ENCODE assay signal across 10 cellular contexts in genomic region chr21:15060776-15061175, GRCh38. TPM values are rescaled to one million over a fixed set of nuclear protein-coding genes. Genes with fewer than 3 reads are reported as not detected.
DNase-seq lines count a peak whose midpoint lies in the region; ATAC-seq and TF ChIP-seq lines count a peak whose summit lies in the region.
"Had no signal": no experiment of that assay in that cellular context is flagged by ENCODE, and none has a peak within 500 bp of the region (broad histone marks: within the 10 kb centered on the region; RNA-seq: fewer than 3 reads in every experiment).

No MANE protein-coding gene starts in this region.

- H3K4me3 ChIP-seq in HEK293 (ENCODE audit: low read depth, low read length) = no peak overlapping the region
- H3K4me3 ChIP-seq in adipocyte (ENCODE audit: low read length) = peak overlapping the region; percentile 92
- H3K4me3 ChIP-seq in mesendoderm (ENCODE audit: low read length) = no peak overlapping the region

- H4K8ac ChIP-seq in mesendoderm (ENCODE audit: low read depth, low read length) = no peak overlapping the region

- H3K27ac ChIP-seq in HEK293 (ENCODE audit: extremely low read depth, low read depth, low read length) = no peak overlapping the region; the same call in 1 of the 2 replicates
- no peak overlapping the region for H3K27ac ChIP-seq in mesendoderm (ENCODE audit: low read depth, low read length)

- H3K4me1 ChIP-seq in HEK293 (ENCODE audit: control insufficient read depth, insufficient read depth, low read length) (peaks cover 53% of the 10 kb centered on the region), adipocyte (ENCODE audit: control insufficient read depth, insufficient read depth, low read length) (peaks cover 58% of the 10 kb centered on the region), mesendoderm (ENCODE audit: control insufficient read depth, low read depth, low read length) (peaks cover 18% of the 10 kb centered on the region)

- no peak overlapping the region for H3K4ac ChIP-seq in mesendoderm (ENCODE audit: low read depth, low read length)

- H3K27ac Mint-ChIP-seq in activated CD4-positive, alpha-beta memory T cell treated with anti-CD3 and anti-CD28 coated beads, Interleukin-2, amount 10 ng/mL, durations not matched to agents 7 days and 5 days = no peak overlapping the region

- POLR2A ChIA-PET in HEK293 (lab: Yijun Ruan, JAX) = no interaction called here
- POLR2A ChIA-PET in activated CD4-positive, alpha-beta memory T cell treated with anti-CD3 and anti-CD28 coated beads, Interleukin-2, amount 10 ng/mL, durations not matched to agents 7 days and 5 days (lab: Charles Lee) = no interaction called here

- H3K79me1 ChIP-seq in mesendoderm (ENCODE audit: low read length) = no peaks in the 10 kb centered on the region

- ATAC-seq in HG03342 (IDR thresholded peaks at IDR 0.05; ENCODE audit: unreplicated experiment) = no peak

- peaks cover 38% of the 10 kb centered on the region for H3K4me1 Mint-ChIP-seq in activated CD4-positive, alpha-beta memory T cell treated with anti-CD3 and anti-CD28 coated beads, Interleukin-2, amount 10 ng/mL, durations not matched to agents 7 days and 5 days

- H3K36me3 ChIP-seq in HEK293 (ENCODE audit: control insufficient read depth in 2 of 2, insufficient read depth in 1 of 2, low read length in 2 of 2) (no peaks in the 10 kb centered on the region), adipocyte (ENCODE audit: control insufficient read depth, insufficient read depth, low read length, severe bottlenecking) (no peaks in the 10 kb centered on the region), mesendoderm (ENCODE audit: control insufficient read depth, insufficient read depth, low read length) (no peaks in the 10 kb centered on the region)
- H3K36me3 ChIP-seq: esophagus squamous epithelium had no signal

- no peak overlapping the region for H3K18ac ChIP-seq in mesendoderm (ENCODE audit: low read length)

- no peak overlapping the region for H2BK120ac ChIP-seq in mesendoderm (ENCODE audit: low read depth, low read length)

- no peak overlapping the region for H3K4me3 Mint-ChIP-seq in activated CD4-positive, alpha-beta memory T cell treated with anti-CD3 and anti-CD28 coated beads, Interleukin-2, amount 10 ng/mL, durations not matched to agents 7 days and 5 days

- peaks cover 4% of the 10 kb centered on the region for H3K36me3 Mint-ChIP-seq in activated CD4-positive, alpha-beta memory T cell treated with anti-CD3 and anti-CD28 coated beads, Interleukin-2, amount 10 ng/mL, durations not matched to agents 7 days and 5 days (ENCODE audit: low read depth)

- WGBS in mesendoderm (ENCODE audit: extremely low coverage, insufficient coverage, low lambda C conversion rate) = no CpG with 5 or more reads among the region's 1 CpG

- H2BK5ac ChIP-seq in mesendoderm (ENCODE audit: low read length) = no peak overlapping the region

- H3K27me3 Mint-ChIP-seq in activated CD4-positive, alpha-beta memory T cell treated with anti-CD3 and anti-CD28 coated beads, Interleukin-2, amount 10 ng/mL, durations not matched to agents 7 days and 5 days = peaks cover 33% of the 10 kb centered on the region

- CTCF ChIA-PET in HEK293 (lab: Yijun Ruan, JAX) = no interaction called here
- CTCF ChIA-PET in activated CD4-positive, alpha-beta memory T cell treated with anti-CD3 and anti-CD28 coated beads, Interleukin-2, amount 10 ng/mL, durations not matched to agents 7 days and 5 days (lab: Charles Lee) = no interaction called here

- no peak overlapping the region for H2AK5ac ChIP-seq in mesendoderm (ENCODE audit: low read length)

- H3K23ac ChIP-seq in mesendoderm (ENCODE audit: low read length) = no peak overlapping the region

- H2BK15ac ChIP-seq in mesendoderm (replicated peaks; ENCODE audit: low read depth) = peak overlapping the region; percentile 92

- no peaks in the 10 kb centered on the region for H3K9me3 ChIP-seq in HEK293 (ENCODE audit: control insufficient read depth, insufficient read depth, low read depth, low read length)
- H3K9me3 ChIP-seq in adipocyte (ENCODE audit: control insufficient read depth, low read length) = no peaks in the 10 kb centered on the region
- H3K9me3 ChIP-seq: esophagus squamous epithelium had no signal

- peak overlapping the region; percentile 27 for H3K56ac ChIP-seq in mesendoderm (ENCODE audit: low read length)

- H3K9ac ChIP-seq in adipocyte (ENCODE audit: low read length) = no peak overlapping the region
- no peak overlapping the region for H3K9ac ChIP-seq in mesendoderm (ENCODE audit: low read length)

- no peak for TF ChIP-seq CTCF in HEK293 (tag by site-specific recombination; IDR thresholded peaks at IDR 0.05)

- H3K27me3 ChIP-seq in adipocyte (replicated peaks; ENCODE audit: control insufficient read depth, insufficient read depth, low read length) = no peaks in the 10 kb centered on the region
- H3K27me3 ChIP-seq in mesendoderm (ENCODE audit: insufficient read depth, low read length, poor library complexity) = no peaks in the 10 kb centered on the region
- H3K27me3 ChIP-seq: esophagus squamous epithelium had no signal

- peaks cover 39% of the 10 kb centered on the region for H3K79me2 ChIP-seq in mesendoderm (ENCODE audit: control insufficient read depth, insufficient read depth, low read length)

- H3K9me3 Mint-ChIP-seq in activated CD4-positive, alpha-beta memory T cell treated with anti-CD3 and anti-CD28 coated beads, Interleukin-2, amount 10 ng/mL, durations not matched to agents 7 days and 5 days = no peaks in the 10 kb centered on the region

- no peak overlapping the region for H3K4me2 ChIP-seq in mesendoderm (ENCODE audit: low read length)

- DNase-seq in AG08396 (ENCODE audit: low spot score) = peak; percentile 15
- peak; percentile 53 for DNase-seq in adipocyte (ENCODE audit: low read depth)
- peak; percentile 89 for DNase-seq in mesendoderm
- DNase-seq in activated gamma-delta T cell treated with Interleukin-2 at 50 U/mL for 16 hours = no peak
- DNase-seq in activated CD4-positive, alpha-beta memory T cell treated with anti-CD3 and anti-CD28 coated beads, Interleukin-2, amount 10 ng/mL, durations not matched to agents 7 days and 5 days = no peak
- DNase-seq in globus pallidus (ENCODE audit: low spot score) = no peak
- DNase-seq: activated CD8-positive, alpha-beta memory T cell treated with anti-CD3 and anti-CD28 coated beads, Interleukin-2, amount 50 U/mL, for 48 hours; esophagus squamous epithelium had no signal

- H4K5ac ChIP-seq in mesendoderm (ENCODE audit: low read length) = no peak overlapping the region

TF ChIP-seq in HEK293, 187 proteins besides CTCF, POLR2A, EP300 and RAD21:
- TF ChIP-seq ZNF658 (tag by site-specific recombination; IDR thresholded peaks at IDR 0.05) (no peak), PRDM1 (tag by site-specific recombination; IDR thresholded peaks at IDR 0.05) (peak; percentile 26)
- TF ChIP-seq, protein P1, sequence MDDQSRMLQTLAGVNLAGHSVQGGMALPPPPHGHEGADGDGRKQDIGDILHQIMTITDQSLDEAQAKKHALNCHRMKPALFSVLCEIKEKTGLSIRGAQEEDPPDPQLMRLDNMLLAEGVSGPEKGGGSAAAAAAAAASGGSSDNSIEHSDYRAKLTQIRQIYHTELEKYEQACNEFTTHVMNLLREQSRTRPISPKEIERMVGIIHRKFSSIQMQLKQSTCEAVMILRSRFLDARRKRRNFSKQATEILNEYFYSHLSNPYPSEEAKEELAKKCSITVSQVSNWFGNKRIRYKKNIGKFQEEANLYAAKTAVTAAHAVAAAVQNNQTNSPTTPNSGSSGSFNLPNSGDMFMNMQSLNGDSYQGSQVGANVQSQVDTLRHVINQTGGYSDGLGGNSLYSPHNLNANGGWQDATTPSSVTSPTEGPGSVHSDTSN (CRISPR knock-in tag; IDR thresholded peaks at IDR 0.05) = no peak
TF ChIP-seq in HEK293: peak in this region for 1.

RNA-seq across cellular contexts. Expression of gene NRIP1, which starts 4.0 kb away (rescaled TPM):
- 5.9 TPM for polyA plus RNA-seq in mesendoderm (2013, experiment 1 of 2)
- polyA plus RNA-seq in mesendoderm (2013, experiment 2 of 2) = 6.0 TPM
- 1 to 10 TPM; 5.3 to 7.7 TPM for total RNA-seq in activated CD4-positive, alpha-beta memory T cell treated with anti-CD3 and anti-CD28 coated beads, Interleukin-2, amount 10 ng/mL, durations not matched to agents 7 days and 5 days

Comparison
In these comparisons a context has a peak if more than half of its experiments do, and no peak if none do; other contexts are left out.
1. DNase-seq: peak in AG08396 (single experiment), adipocyte (single experiment) and mesendoderm (single experiment); none in activated gamma-delta T cell treated with Interleukin-2 at 50 U/mL for 16 hours (single experiment), activated CD4-positive, alpha-beta memory T cell treated with anti-CD3 and anti-CD28 coated beads, Interleukin-2, amount 10 ng/mL, durations not matched to agents 7 days and 5 days (single experiment) and globus pallidus (single experiment).